ENCODE assay signal across 28 cellular contexts in genomic region chr19:58134244-58134643, GRCh38.
"Had no signal": no experiment of that assay in that cellular context is flagged by ENCODE, and none has a peak within 500 bp of the region (broad histone marks: within the 10 kb centered on the region; RNA-seq: fewer than 3 reads in every experiment).

No MANE protein-coding gene starts in this region.

- H3K27ac Mint-ChIP-seq: effector memory CD8-positive, alpha-beta T cell; memory B cell; nephron; stimulated activated effector memory CD8-positive, alpha-beta T cell treated with anti-CD3 and anti-CD28 coated beads, Interleukin-12 subunit alpha, Interleukin-12 subunit beta, amount 100 ng/mL, for 72 hours had no signal

- H3K4me1 ChIP-seq: gastrocnemius medialis, psoas muscle, sigmoid colon, stomach, transverse colon, upper lobe of right lung, uterus had no signal

- H3K36me3 ChIP-seq: uterus had no signal

- H3K27ac ChIP-seq: coronary artery, epithelial cell of prostate, gastrocnemius medialis, psoas muscle, sigmoid colon, stomach, transverse colon, upper lobe of right lung, uterus had no signal

- H3K4me1 Mint-ChIP-seq: memory B cell; nephron; stimulated activated effector memory CD8-positive, alpha-beta T cell treated with anti-CD3 and anti-CD28 coated beads, Interleukin-12 subunit alpha, Interleukin-12 subunit beta, amount 100 ng/mL, for 72 hours had no signal

- H3K4me3 Mint-ChIP-seq: effector memory CD8-positive, alpha-beta T cell; memory B cell; naive B cell; nephron; stimulated activated effector memory CD8-positive, alpha-beta T cell treated with anti-CD3 and anti-CD28 coated beads, Interleukin-12 subunit alpha, Interleukin-12 subunit beta, amount 100 ng/mL, for 72 hours had no signal

- H3K27me3 Mint-ChIP-seq: effector memory CD8-positive, alpha-beta T cell; memory B cell; naive B cell had no signal

- H3K27me3 ChIP-seq: gastrocnemius medialis, sigmoid colon, stomach, transverse colon, upper lobe of right lung, uterus had no signal

- DNase-seq: dermis blood vessel endothelial cell; effector memory CD8-positive, alpha-beta T cell; foreskin fibroblast; gastrocnemius medialis; head of caudate nucleus; left ventricle myocardium superior; naive B cell; nucleus accumbens; posterior cingulate gyrus; psoas muscle; right cardiac atrium; sigmoid colon; stimulated activated CD4-positive, alpha-beta T cell treated with anti-CD3 and anti-CD28 coated beads, Interleukin-2, amount 100 ng/mL, for 24 hours; stimulated activated CD4-positive, alpha-beta T cell treated with anti-CD3 and anti-CD28 coated beads, Interleukin-4, amount 100 ng/mL, for 24 hours; stimulated activated naive CD4-positive, alpha-beta T cell treated with Interleukin-2 at 50 U/mL for 16 hours; stomach; substantia nigra; transverse colon; upper lobe of right lung; uterus had no signal

- ATAC-seq: effector memory CD8-positive, alpha-beta T cell; esophagus mucosa; gastrocnemius medialis; left ventricle myocardium superior; psoas muscle; right cardiac atrium; stimulated activated effector memory CD8-positive, alpha-beta T cell treated with anti-CD3 and anti-CD28 coated beads, Interleukin-12 subunit alpha, Interleukin-12 subunit beta, amount 100 ng/mL, for 72 hours; upper lobe of right lung had no signal

- H3K4me3 ChIP-seq: coronary artery, gastrocnemius medialis, lung, psoas muscle, sigmoid colon, stomach, transverse colon, upper lobe of right lung, uterus had no signal

- FAIRE-seq: keratinocyte had no signal
